20 cellular contexts compared by ENCODE assay signal in the genomic region with DNA sequence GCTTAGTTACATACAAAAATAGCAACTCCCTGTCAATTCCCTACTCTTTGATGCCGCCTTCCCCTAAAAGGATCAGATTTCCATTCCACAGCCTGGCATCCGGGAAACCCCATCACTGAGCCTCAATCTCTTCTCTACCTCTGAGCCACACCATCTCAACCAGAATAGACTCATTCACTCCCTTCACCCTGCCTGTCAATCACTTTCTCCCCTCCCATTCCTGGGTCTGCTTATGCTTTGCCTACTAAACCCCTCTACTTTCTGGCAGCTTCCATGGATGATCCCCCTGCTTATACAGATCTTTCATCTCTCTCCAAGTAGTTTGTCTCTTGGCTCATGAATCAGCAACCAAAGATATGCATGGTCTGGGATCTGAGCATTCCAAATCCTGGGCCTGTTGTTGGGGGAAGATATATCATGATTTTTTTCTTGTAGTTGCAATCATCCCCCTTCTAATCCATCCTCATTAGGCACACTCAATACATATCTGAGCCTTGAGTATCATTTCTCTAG. TPM values are rescaled to one million over a fixed set of nuclear protein-coding genes. Genes with fewer than 3 reads are reported as not detected.
DNase-seq lines count a peak whose midpoint lies in the region; ATAC-seq, FAIRE-seq and TF ChIP-seq lines count a peak whose summit lies in the region.
"Had no signal": no experiment of that assay in that cellular context is flagged by ENCODE, and none has a peak within 500 bp of the region (broad histone marks: within the 10 kb centered on the region; RNA-seq: fewer than 3 reads in every experiment).

No MANE protein-coding gene starts in this region.

- no peak overlapping the region for H3K4me2 ChIP-seq in PC-3 (ENCODE audit: low read length)

- no peaks in the 10 kb centered on the region for H3K36me3 ChIP-seq in PC-3 (ENCODE audit: low read depth, low read length)
- H3K36me3 ChIP-seq in kidney (ENCODE audit: control insufficient read depth in 1 of 2, insufficient read depth in 2 of 2, low read length in 2 of 2), result no peaks in the 10 kb centered on the region
- H3K36me3 ChIP-seq in sigmoid colon, result no peaks in the 10 kb centered on the region
- H3K36me3 ChIP-seq: lower lobe of right lung, tibial artery had no signal

- H2AFZ ChIP-seq in PC-3 (ENCODE audit: low read length), result no peak overlapping the region
- H2AFZ ChIP-seq: hepatocyte had no signal

- no peak overlapping the region for H3K27ac ChIP-seq in PC-3 (ENCODE audit: low read length)
- H3K27ac ChIP-seq in kidney (ENCODE audit: low read depth in 2 of 2, low read length in 2 of 2), result peak overlapping the region; percentile 55 to 68
- peak overlapping the region in 3 of 4 donors; percentile 90 to 94 (median 93) for H3K27ac ChIP-seq in sigmoid colon
- H3K27ac ChIP-seq: dorsolateral prefrontal cortex, hepatocyte, HL-60, lower lobe of right lung had no signal

- DNase-seq in ELF-1 (ENCODE audit: low read depth, low spot score) (peak; percentile 7), PC-3 (no peak), kidney (no peak), sigmoid colon (no peak), amygdala (lab: John Stamatoyannopoulos, UW) (no peak)
- DNase-seq: activated CD4-positive, alpha-beta T cell treated with anti-CD3 and anti-CD28 coated beads for 36 hours; activated naive CD8-positive, alpha-beta T cell treated with anti-CD3 and anti-CD28 coated beads for 36 hours; AML-193; Caco-2; dorsolateral prefrontal cortex; lower lobe of right lung; NCI-H1694 treated with DMSO at 0.1 percent for 48 hours; stimulated activated CD4-positive, alpha-beta T cell treated with anti-CD3 and anti-CD28 coated beads, Interleukin-2, amount 100 ng/mL, for 24 hours; stimulated activated naive CD4-positive, alpha-beta T cell; tibial artery had no signal

- CTCF ChIA-PET in PC-3 (lab: Charles Lee), result no interaction called here

- TF ChIP-seq POLR2A in sigmoid colon (IDR thresholded peaks at IDR 0.05), result no peak

- no peaks in the 10 kb centered on the region for H3K27me3 ChIP-seq in PC-3 (ENCODE audit: low read length)
- H3K27me3 ChIP-seq in sigmoid colon, result no peaks in the 10 kb centered on the region
- H3K27me3 ChIP-seq: hepatocyte, tibial artery had no signal

- ATAC-seq in PC-3 (no peak), HG03439 (IDR thresholded peaks at IDR 0.05; ENCODE audit: unreplicated experiment) (no peak), GM21529 (IDR thresholded peaks at IDR 0.05; ENCODE audit: unreplicated experiment) (no peak)
- ATAC-seq: activated CD4-positive, alpha-beta T cell treated with anti-CD3 and anti-CD28 coated beads for 36 hours; lower lobe of right lung had no signal

- 87 to 96% methylated on average over 2 of the region's 2 CpGs for WGBS in sigmoid colon, 2 donors

- no peak overlapping the region for H3K4me3 ChIP-seq in PC-3 (ENCODE audit: low read length)
- no peak overlapping the region for H3K4me3 ChIP-seq in kidney (ENCODE audit: low read length in 2 of 2)
- no peak overlapping the region for H3K4me3 ChIP-seq in sigmoid colon
- H3K4me3 ChIP-seq: hepatocyte, lower lobe of right lung had no signal

- H3K9me3 ChIP-seq in PC-3 (ENCODE audit: low read length) (no peaks in the 10 kb centered on the region), kidney (ENCODE audit: control insufficient read depth in 1 of 2, low read length in 2 of 2) (no peaks in the 10 kb centered on the region), sigmoid colon (no peaks in the 10 kb centered on the region)
- H3K9me3 ChIP-seq: Caco-2, lower lobe of right lung, tibial artery had no signal

- no peaks in the 10 kb centered on the region for H3K9me2 ChIP-seq in PC-3 (replicated peaks; ENCODE audit: low read length)

- POLR2A ChIA-PET in PC-3 (lab: Charles Lee; ENCODE audit: unreplicated experiment), result no interaction called here

- no peaks in the 10 kb centered on the region for H3F3A ChIP-seq in PC-3 (ENCODE audit: low read length, unreplicated experiment)

- H3K9ac ChIP-seq in PC-3 (ENCODE audit: low read length) (no peak overlapping the region), kidney (ENCODE audit: low read length in 2 of 2) (no peak overlapping the region)

- H3K4me1 ChIP-seq in PC-3 (ENCODE audit: insufficient read depth, low read length), result peaks cover 17% of the 10 kb centered on the region
- H3K4me1 ChIP-seq in kidney (ENCODE audit: control insufficient read depth in 1 of 2, insufficient read depth in 1 of 2, low read depth in 1 of 2, low read length in 2 of 2), result peaks cover 9 to 17% of the 10 kb centered on the region in 2 donors
- peaks cover 0 to 35% (median 23%) of the 10 kb centered on the region in 4 donors for H3K4me1 ChIP-seq in sigmoid colon
- H3K4me1 ChIP-seq: Caco-2 had no signal

- H4K20me1 ChIP-seq in PC-3 (ENCODE audit: low read length), result no peaks in the 10 kb centered on the region

- peaks cover 20% of the 10 kb centered on the region for H3K79me2 ChIP-seq in PC-3 (ENCODE audit: low read length)

- FAIRE-seq in kidney (lab: Jason Lieb, UNC), result no peak

- TF ChIP-seq CTCF in PC-3 (conservative IDR thresholded peaks at IDR 0.05; ENCODE audit: low read depth, low read length), result no peak
- no peak for TF ChIP-seq CTCF in kidney (IDR thresholded peaks at IDR 0.05; ENCODE audit: borderline replicate concordance, extremely low read depth, insufficient read depth)
- TF ChIP-seq CTCF in sigmoid colon (IDR thresholded peaks at IDR 0.05), result no peak

- TF ChIP-seq EP300 in sigmoid colon (IDR thresholded peaks at IDR 0.05), result no peak

- intact Hi-C loops in PC-3 (cut with micrococcal nuclease), result no loop called here
- intact Hi-C loops in kidney (cut with DNase I), result no loop called here
- intact Hi-C loops in sigmoid colon (cut with DNase I), result loop anchor here (10.0 kb wide), 2 partner anchors 108 to 448 kb away; a partner anchor contains a TSS

- BruUV-seq in PC-3 (replicated peaks; lab: Mats Ljungman, UMichigan), result TSS peak; percentile 27

RNA-seq across cellular contexts. Expression of a gene that starts 2.6 kb away (rescaled TPM):
- total RNA-seq in PC-3 (2014; rRNA removed) (3.9 and 4.3 TPM in 2 replicates), kidney (5.7 TPM), sigmoid colon (1 to 10 TPM; 4.3 to 7.5 (median 6.1) TPM)
- polyA plus RNA-seq in kidney (ENCODE audit: insufficient read depth, low read depth, low replicate concordance) (1.5 TPM), sigmoid colon (1 to 10 TPM; 1.2 to 3.0 (median 2.5) TPM)

RNA-seq across cellular contexts. Expression of a gene that starts 27.5 kb away (rescaled TPM):
- total RNA-seq in PC-3 (2014; rRNA removed), result not detected in 2 replicates
- total RNA-seq in kidney, result not detected
- polyA plus RNA-seq in kidney (ENCODE audit: insufficient read depth, low read depth, low replicate concordance), result 0.62 TPM
- total RNA-seq in sigmoid colon, result under 1 TPM in 1 of 4 donors, not detected in 3; 0.36 TPM
- 1 to 10 TPM in 1 of 3 donors, under 1 TPM in 1, not detected in 1; 0.17 to 1.2 TPM for polyA plus RNA-seq in sigmoid colon
- total RNA-seq: activated CD4-positive, alpha-beta T cell treated with anti-CD3 and anti-CD28 coated beads for 36 hours; Caco-2; hepatocyte; lower lobe of right lung had no signal
- polyA plus RNA-seq: IgD-negative memory B cell had no signal
